ENCODE assay signal across 9 cellular contexts in the genomic region with DNA sequence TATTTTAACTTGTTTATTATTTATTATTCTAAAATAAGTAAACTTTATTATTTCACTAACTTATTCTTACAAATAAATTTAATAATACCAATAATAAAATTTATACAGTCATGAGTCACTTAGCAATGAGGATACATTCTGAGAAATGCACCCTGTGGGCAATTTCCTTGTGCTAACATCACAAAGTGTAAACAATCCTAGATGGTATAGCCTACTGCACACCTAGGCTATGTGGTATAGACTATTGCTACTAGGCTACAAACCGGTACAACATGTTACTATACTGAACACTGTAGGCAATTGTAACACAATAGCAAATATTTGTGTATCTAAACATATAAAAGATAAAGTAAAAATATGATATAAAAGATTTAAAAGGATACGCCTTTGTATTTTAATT.
"Had no signal": no experiment of that assay in that cellular context is flagged by ENCODE, and none has a peak within 500 bp of the region (broad histone marks: within the 10 kb centered on the region; RNA-seq: fewer than 3 reads in every experiment).

No MANE protein-coding gene starts in this region.

- FAIRE-seq: H1, H54, HTR-8/SVneo, K562 had no signal

- H3K4me3 ChIP-seq: GM23338, K562 had no signal

- DNase-seq: H9, HCEC 1CT, IMR-90, KG1 had no signal

- ATAC-seq: GM23338, K562 had no signal
